28 cellular contexts compared by ENCODE assay signal in the genomic region with DNA sequence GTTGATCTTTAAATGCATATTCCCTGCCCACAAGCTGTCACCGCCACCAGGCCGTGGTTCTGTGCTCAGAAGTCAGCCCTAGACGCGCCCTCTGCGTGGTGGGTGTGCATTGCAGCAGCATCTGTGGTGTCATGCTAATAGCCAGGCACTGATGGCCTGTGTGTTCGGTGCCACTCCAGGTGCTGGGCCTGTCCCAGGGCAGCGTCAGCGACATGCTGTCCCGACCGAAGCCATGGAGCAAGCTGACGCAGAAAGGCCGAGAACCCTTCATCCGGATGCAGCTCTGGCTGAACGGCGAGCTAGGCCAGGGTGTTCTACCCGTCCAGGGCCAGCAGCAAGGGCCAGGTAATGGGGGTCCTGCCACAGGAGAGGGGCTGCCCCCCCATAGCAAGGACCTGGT.
"Had no signal": no experiment of that assay in that cellular context is flagged by ENCODE, and none has a peak within 500 bp of the region (broad histone marks: within the 10 kb centered on the region; RNA-seq: fewer than 3 reads in every experiment).

No MANE protein-coding gene starts in this region.

- H3K36me3 Mint-ChIP-seq: natural killer cell had no signal

- H3K27me3 ChIP-seq: left lung, pancreas, sigmoid colon, spleen, tibial nerve, vagina had no signal

- H3K9me3 Mint-ChIP-seq: immature natural killer cell; mesothelial cell of epicardium; naive B cell; natural killer cell; stimulated activated effector memory CD8-positive, alpha-beta T cell treated with anti-CD3 and anti-CD28 coated beads, Interleukin-12 subunit alpha, Interleukin-12 subunit beta, amount 100 ng/mL, for 72 hours; stimulated activated naive CD8-positive, alpha-beta T cell treated with anti-CD3 and anti-CD28 coated beads, Interleukin-15, amount 100 ng/mL, for 72 hours; type B pancreatic cell had no signal

- H3K4me1 ChIP-seq: left lung, lower lobe of right lung, pancreas, prostate gland, sigmoid colon, spleen, tibial nerve, vagina had no signal

- H3K27ac Mint-ChIP-seq: immature natural killer cell; mesothelial cell of epicardium; natural killer cell; stimulated activated effector memory CD8-positive, alpha-beta T cell treated with anti-CD3 and anti-CD28 coated beads, Interleukin-12 subunit alpha, Interleukin-12 subunit beta, amount 100 ng/mL, for 72 hours; type B pancreatic cell had no signal

- H3K27ac ChIP-seq: left lung, lower lobe of right lung, pancreas, prostate gland, sigmoid colon, spleen, tibial nerve, vagina had no signal

- FAIRE-seq: islet of Langerhans, kidney, pancreas, small intestine had no signal

- H3K27me3 Mint-ChIP-seq: naive B cell; stimulated activated naive CD8-positive, alpha-beta T cell treated with anti-CD3 and anti-CD28 coated beads, Interleukin-15, amount 100 ng/mL, for 72 hours; type B pancreatic cell had no signal

- ATAC-seq: left colon; left lung; natural killer cell; pancreas; right cardiac atrium; stimulated activated effector memory CD8-positive, alpha-beta T cell treated with anti-CD3 and anti-CD28 coated beads, Interleukin-12 subunit alpha, Interleukin-12 subunit beta, amount 100 ng/mL, for 72 hours; stimulated activated naive CD8-positive, alpha-beta T cell treated with anti-CD3 and anti-CD28 coated beads, Interleukin-15, amount 100 ng/mL, for 72 hours had no signal

- H3K9me3 ChIP-seq: left lung, lower lobe of right lung, pancreas, prostate gland, sigmoid colon, spleen, tibial nerve, vagina had no signal

- H3K4me3 ChIP-seq: left lung, lower lobe of right lung, pancreas, prostate gland, sigmoid colon, spleen, tibial nerve, vagina had no signal

- H3K4me3 Mint-ChIP-seq: immature natural killer cell; mesothelial cell of epicardium; naive B cell; natural killer cell; stimulated activated effector memory CD8-positive, alpha-beta T cell treated with anti-CD3 and anti-CD28 coated beads, Interleukin-12 subunit alpha, Interleukin-12 subunit beta, amount 100 ng/mL, for 72 hours; stimulated activated naive CD8-positive, alpha-beta T cell treated with anti-CD3 and anti-CD28 coated beads, Interleukin-15, amount 100 ng/mL, for 72 hours; type B pancreatic cell had no signal

- DNase-seq: hypothalamus; immature natural killer cell; kidney; left colon; left lung; lower lobe of right lung; mammary epithelial cell; mesendoderm; naive B cell; natural killer cell; nucleus accumbens; pancreas; retina; right cardiac atrium; sigmoid colon; small intestine; spleen; stimulated activated CD4-positive, alpha-beta T cell treated with anti-CD3 and anti-CD28 coated beads, Interleukin-4, amount 100 ng/mL, for 24 hours; stimulated activated naive CD4-positive, alpha-beta T cell treated with Interleukin-2 at 50 U/mL for 16 hours; stimulated activated naive CD8-positive, alpha-beta T cell treated with anti-CD3 and anti-CD28 coated beads, Interleukin-15, amount 100 ng/mL, for 72 hours; substantia nigra had no signal

- H3K4me1 Mint-ChIP-seq: immature natural killer cell; mesothelial cell of epicardium; naive B cell; natural killer cell; stimulated activated effector memory CD8-positive, alpha-beta T cell treated with anti-CD3 and anti-CD28 coated beads, Interleukin-12 subunit alpha, Interleukin-12 subunit beta, amount 100 ng/mL, for 72 hours; stimulated activated naive CD8-positive, alpha-beta T cell treated with anti-CD3 and anti-CD28 coated beads, Interleukin-15, amount 100 ng/mL, for 72 hours had no signal
